In the genomic region with DNA sequence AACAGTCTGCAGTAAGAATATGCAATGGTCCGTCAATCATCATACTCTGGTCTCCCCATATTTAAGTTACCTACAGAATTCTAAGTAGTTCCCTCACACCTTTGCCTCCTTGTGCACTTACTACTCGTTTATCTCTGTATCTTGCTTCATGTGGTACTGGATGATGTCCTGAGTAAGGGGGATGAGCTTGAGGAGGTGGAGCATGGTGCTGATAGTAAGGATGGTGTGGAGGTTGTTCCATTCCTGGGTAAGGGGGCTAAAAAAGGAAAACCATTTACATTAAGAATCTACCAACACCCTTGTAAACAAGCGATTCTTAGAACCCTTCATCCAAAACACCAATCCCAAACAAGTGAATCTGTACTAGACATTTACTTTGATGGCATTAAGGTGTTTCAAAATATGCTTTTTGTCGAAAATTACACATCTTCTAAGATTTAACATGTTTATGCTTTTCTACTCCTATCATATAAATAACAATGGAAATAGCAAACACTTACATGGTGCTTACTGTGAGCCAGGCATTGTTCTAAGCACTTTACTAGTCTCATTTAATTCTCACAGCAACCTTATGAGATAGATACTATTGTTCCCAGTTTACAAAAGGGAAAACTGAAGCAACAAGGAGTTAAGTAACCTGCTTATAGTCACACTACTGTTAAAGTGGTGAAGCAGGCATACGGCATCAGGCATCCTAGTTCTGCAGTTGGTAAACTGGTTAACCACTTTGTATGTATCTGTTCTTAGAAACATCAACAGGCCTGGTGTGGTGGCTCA, we compare ENCODE assay signal across 14 cellular contexts.
"Had no signal": no experiment of that assay in that cellular context is flagged by ENCODE, and none has a peak within 500 bp of the region (broad histone marks: within the 10 kb centered on the region; RNA-seq: fewer than 3 reads in every experiment).

No MANE protein-coding gene starts in this region.

- H3K4me1 ChIP-seq: esophagus muscularis mucosa, parathyroid adenoma had no signal

- H3K4me3 Mint-ChIP-seq: activated B cell treated with CpG ODN at 0.5 μM for 24 hours; activated CD4-positive, alpha-beta T cell treated with anti-CD3 and anti-CD28 coated beads, Interleukin-2, amount 10 ng/mL, durations not matched to agents 24 days and 14 days; brain; central memory CD8-positive, alpha-beta T cell; naive B cell had no signal

- H3K9me3 ChIP-seq: esophagus muscularis mucosa had no signal

- H3K27me3 ChIP-seq: esophagus muscularis mucosa had no signal

- ATAC-seq: left lobe of liver had no signal

- H3K27me3 Mint-ChIP-seq: activated B cell treated with CpG ODN at 0.5 μM for 24 hours; activated CD4-positive, alpha-beta T cell treated with anti-CD3 and anti-CD28 coated beads, Interleukin-2, amount 10 ng/mL, durations not matched to agents 24 days and 14 days; brain; central memory CD8-positive, alpha-beta T cell; naive B cell had no signal

- DNase-seq: activated B cell treated with CpG ODN at 0.5 μM for 24 hours; activated CD4-positive, alpha-beta T cell treated with anti-CD3 and anti-CD28 coated beads, Interleukin-2, amount 10 ng/mL, durations not matched to agents 24 days and 14 days; activated naive CD4-positive, alpha-beta T cell treated with anti-CD3 and anti-CD28 coated beads, Interleukin-2, amount 50 U/mL, for 16 hours; naive B cell; stimulated activated CD4-positive, alpha-beta T cell treated with anti-CD3 and anti-CD28 coated beads, Interleukin-12 subunit alpha, Interleukin-12 subunit beta, amount 100 ng/mL, for 4 hours; stimulated activated CD4-positive, alpha-beta T cell treated with anti-CD3 and anti-CD28 coated beads, Interleukin-2, amount 100 ng/mL, for 24 hours; T-helper 2 cell had no signal

- H3K27ac Mint-ChIP-seq: activated B cell treated with CpG ODN at 0.5 μM for 24 hours; activated CD4-positive, alpha-beta T cell treated with anti-CD3 and anti-CD28 coated beads, Interleukin-2, amount 10 ng/mL, durations not matched to agents 24 days and 14 days had no signal

- H3K4me3 ChIP-seq: coronary artery, esophagus muscularis mucosa had no signal

- H3K4me1 Mint-ChIP-seq: activated B cell treated with CpG ODN at 0.5 μM for 24 hours, brain, naive B cell had no signal

- H3K27ac ChIP-seq: coronary artery, esophagus muscularis mucosa, parathyroid adenoma had no signal

- H3K9me3 Mint-ChIP-seq: activated B cell treated with CpG ODN at 0.5 μM for 24 hours; activated CD4-positive, alpha-beta T cell treated with anti-CD3 and anti-CD28 coated beads, Interleukin-2, amount 10 ng/mL, durations not matched to agents 24 days and 14 days; brain; central memory CD8-positive, alpha-beta T cell; naive B cell had no signal

- FAIRE-seq: urothelium cell line had no signal
